ENCODE assay signal across 1 cellular context in genomic region chr2:175414872-175415487, GRCh38.
TF ChIP-seq lines count a peak whose summit lies in the region.

No MANE protein-coding gene starts in this region.

TF ChIP-seq in GM23338, 12 proteins besides CTCF, POLR2A, EP300 and RAD21 (continued from another document):
- TF ChIP-seq ZNF462 (CRISPR knock-in tag; IDR thresholded peaks at IDR 0.05) (no peak), NANOG (IDR thresholded peaks at IDR 0.05; ENCODE audit: borderline replicate concordance) (no peak), EZH2phosphoT487 (IDR thresholded peaks at IDR 0.05; ENCODE audit: unreplicated experiment) (no peak)
